In the genomic region with DNA sequence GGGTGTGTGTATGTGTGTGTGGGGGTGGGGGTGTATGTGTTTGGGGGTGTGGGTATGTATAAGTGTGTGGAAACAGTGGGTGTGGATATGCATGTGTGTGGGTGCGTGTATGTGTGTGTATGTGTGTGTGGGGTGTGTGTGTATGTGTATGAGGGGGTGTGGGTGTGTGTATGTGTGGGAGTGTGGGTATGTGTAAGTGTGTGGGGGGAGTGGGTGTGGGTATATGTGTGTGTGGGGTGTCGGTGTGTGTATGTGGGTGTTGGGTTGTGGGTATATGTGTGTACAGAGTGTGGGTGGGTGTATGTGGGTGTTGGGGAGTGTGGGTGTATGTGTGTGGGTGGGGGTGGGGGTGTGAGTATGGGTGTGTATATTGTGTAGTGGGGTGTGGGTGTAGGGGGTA, we compare ENCODE assay signal across 33 cellular contexts.
"Had no signal": no experiment of that assay in that cellular context is flagged by ENCODE, and none has a peak within 500 bp of the region (broad histone marks: within the 10 kb centered on the region; RNA-seq: fewer than 3 reads in every experiment).

No MANE protein-coding gene starts in this region.

- H3K4me3 ChIP-seq: coronary artery, dorsolateral prefrontal cortex, esophagus muscularis mucosa, gastrocnemius medialis, heart left ventricle had no signal

- H3K27me3 ChIP-seq: brain microvascular endothelial cell, dorsolateral prefrontal cortex, foreskin keratinocyte, gastrocnemius medialis, heart left ventricle had no signal

- H3K4me1 Mint-ChIP-seq: activated B cell treated with CpG ODN at 0.5 μM for 24 hours; activated CD4-positive, alpha-beta memory T cell treated with anti-CD3 and anti-CD28 coated beads, Interleukin-2, amount 10 ng/mL, durations not matched to agents 7 days and 5 days; activated T-helper 17 cell treated with anti-CD3 and anti-CD28 coated beads, Interleukin-2, amount 50 U/mL, for 72 hours; central memory CD8-positive, alpha-beta T cell; endodermal cell; T-helper 17 cell had no signal

- FAIRE-seq: astrocyte, bronchial epithelial cell had no signal

- DNase-seq: activated B cell treated with CpG ODN at 0.5 μM for 24 hours; activated CD4-positive, alpha-beta memory T cell treated with anti-CD3 and anti-CD28 coated beads, Interleukin-2, amount 10 ng/mL, durations not matched to agents 7 days and 5 days; activated CD4-positive, alpha-beta T cell treated with anti-CD3 and anti-CD28 coated beads for 48 hours; activated CD8-positive, alpha-beta memory T cell treated with anti-CD3 and anti-CD28 coated beads, Interleukin-2, amount 50 U/mL, for 48 hours; activated effector memory CD4-positive, alpha-beta T cell treated with Interleukin-2 at 50 U/mL for 16 hours; activated gamma-delta T cell treated with Interleukin-2 at 50 U/mL for 16 hours; activated naive CD4-positive, alpha-beta T cell treated with anti-CD3 and anti-CD28 coated beads, Interleukin-2, amount 50 U/mL, for 16 hours; activated naive CD4-positive, alpha-beta T cell treated with Interleukin-2 at 50 U/mL for 16 hours; activated T-cell treated with anti-CD3 and anti-CD28 coated beads for 4 hours; activated T-cell treated with anti-CD3 and anti-CD28 coated beads, Interleukin-2, amount 50 U/mL, for 24 hours; amniotic stem cell; brain microvascular endothelial cell; dorsolateral prefrontal cortex; effector memory CD4-positive, alpha-beta T cell; endodermal cell; foreskin keratinocyte; gastrocnemius medialis; glutamatergic neuron; heart left ventricle; T-helper 1 cell; T-helper 17 cell; T1000; WERI-Rb-1 had no signal

- H3K9me3 ChIP-seq: esophagus muscularis mucosa, gastrocnemius medialis, heart left ventricle had no signal

- H3K36me3 ChIP-seq: brain microvascular endothelial cell, esophagus muscularis mucosa, gastrocnemius medialis, heart left ventricle, WERI-Rb-1 had no signal

- ATAC-seq: activated CD4-positive, CD25-positive, alpha-beta regulatory T cell treated with anti-CD3 and anti-CD28 coated beads, Interleukin-2, amount 50 U/mL, for 24 hours; activated T-helper 17 cell treated with anti-CD3 and anti-CD28 coated beads, Interleukin-2, amount 50 U/mL, for 72 hours; foreskin keratinocyte; gastrocnemius medialis; T-helper 17 cell had no signal

- H3K27ac Mint-ChIP-seq: activated B cell treated with CpG ODN at 0.5 μM for 24 hours; activated CD4-positive, alpha-beta memory T cell treated with anti-CD3 and anti-CD28 coated beads, Interleukin-2, amount 10 ng/mL, durations not matched to agents 7 days and 5 days; activated naive CD8-positive, alpha-beta T cell; activated T-cell treated with anti-CD3 and anti-CD28 coated beads, Interleukin-2, amount 50 U/mL, for 24 hours; activated T-helper 17 cell treated with anti-CD3 and anti-CD28 coated beads, Interleukin-2, amount 50 U/mL, for 72 hours; dendritic cell treated with granulocyte-macrophage colony-stimulating factor and Interleukin-4, amounts not matched to agents 40 ng/mL and 50 ng/mL, for 4 days; endodermal cell; T-helper 17 cell; T-helper 2 cell treated with Interferon-gamma antibody and Interleukin-4, amounts not matched to agents 5 μg/mL and 100 μg/mL, for 36 hours had no signal

- H3K9me3 Mint-ChIP-seq: activated B cell treated with CpG ODN at 0.5 μM for 24 hours; activated CD4-positive, alpha-beta memory T cell treated with anti-CD3 and anti-CD28 coated beads, Interleukin-2, amount 10 ng/mL, durations not matched to agents 7 days and 5 days; activated T-helper 17 cell treated with anti-CD3 and anti-CD28 coated beads, Interleukin-2, amount 50 U/mL, for 72 hours; T-helper 2 cell treated with Interferon-gamma antibody and Interleukin-4, amounts not matched to agents 5 μg/mL and 100 μg/mL, for 36 hours had no signal

- H3K27ac ChIP-seq: brain microvascular endothelial cell, coronary artery, esophagus muscularis mucosa, foreskin keratinocyte, gastrocnemius medialis, heart left ventricle, WERI-Rb-1 had no signal

- H3K4me3 Mint-ChIP-seq: activated B cell treated with CpG ODN at 0.5 μM for 24 hours; activated CD4-positive, alpha-beta memory T cell treated with anti-CD3 and anti-CD28 coated beads, Interleukin-2, amount 10 ng/mL, durations not matched to agents 7 days and 5 days; activated naive CD8-positive, alpha-beta T cell; activated T-cell treated with anti-CD3 and anti-CD28 coated beads, Interleukin-2, amount 50 U/mL, for 24 hours; activated T-helper 17 cell treated with anti-CD3 and anti-CD28 coated beads, Interleukin-2, amount 50 U/mL, for 72 hours; central memory CD8-positive, alpha-beta T cell; dendritic cell treated with granulocyte-macrophage colony-stimulating factor and Interleukin-4, amounts not matched to agents 40 ng/mL and 50 ng/mL, for 4 days; endodermal cell; T-helper 17 cell; T-helper 2 cell treated with Interferon-gamma antibody and Interleukin-4, amounts not matched to agents 5 μg/mL and 100 μg/mL, for 36 hours had no signal

- H3K27me3 Mint-ChIP-seq: activated B cell treated with CpG ODN at 0.5 μM for 24 hours; activated CD4-positive, alpha-beta memory T cell treated with anti-CD3 and anti-CD28 coated beads, Interleukin-2, amount 10 ng/mL, durations not matched to agents 7 days and 5 days; activated T-cell treated with anti-CD3 and anti-CD28 coated beads, Interleukin-2, amount 50 U/mL, for 24 hours; activated T-helper 17 cell treated with anti-CD3 and anti-CD28 coated beads, Interleukin-2, amount 50 U/mL, for 72 hours; central memory CD8-positive, alpha-beta T cell; dendritic cell treated with granulocyte-macrophage colony-stimulating factor and Interleukin-4, amounts not matched to agents 40 ng/mL and 50 ng/mL, for 4 days; T-helper 17 cell had no signal

- H3K4me1 ChIP-seq: esophagus muscularis mucosa, foreskin keratinocyte, gastrocnemius medialis, heart left ventricle had no signal

- H3K36me3 Mint-ChIP-seq: activated naive CD8-positive, alpha-beta T cell had no signal
